ENCODE assay signal across 20 cellular contexts in the genomic region with DNA sequence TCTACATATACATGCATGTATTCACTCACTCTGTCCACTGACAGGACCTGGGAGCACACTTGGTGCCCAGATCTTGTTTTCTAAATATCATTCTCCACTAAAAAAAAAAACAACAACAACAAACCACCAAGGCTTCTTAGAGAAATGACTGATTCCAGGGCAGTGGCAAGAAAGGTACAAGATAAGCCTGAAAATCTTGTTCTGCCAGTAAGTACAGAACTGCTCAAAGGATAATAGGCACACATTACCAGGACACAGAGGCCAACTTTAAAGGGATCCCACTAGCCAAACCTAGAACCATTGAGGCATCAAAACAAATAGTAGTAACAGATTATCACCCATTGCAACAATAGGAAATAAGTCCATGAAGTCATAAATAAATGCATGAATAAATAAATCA. TPM values are rescaled to one million over a fixed set of nuclear protein-coding genes. Genes with fewer than 3 reads are reported as not detected.
"Had no signal": no experiment of that assay in that cellular context is flagged by ENCODE, and none has a peak within 500 bp of the region (broad histone marks: within the 10 kb centered on the region; RNA-seq: fewer than 3 reads in every experiment).

No MANE protein-coding gene starts in this region.

- H3K4me3 ChIP-seq: adrenal gland, hepatocyte, mucosa of descending colon, SJCRH30, tibial nerve, uterus had no signal

- H3K27me3 Mint-ChIP-seq: dendritic cell treated with granulocyte-macrophage colony-stimulating factor and Interleukin-4, amounts not matched to agents 40 ng/mL and 50 ng/mL, for 4 days; T-helper 17 cell had no signal

- H3K27ac ChIP-seq: adrenal gland, hepatocyte, SJCRH30, tibial nerve, uterus, WERI-Rb-1 had no signal

- H3K4me1 Mint-ChIP-seq: memory B cell, naive B cell, neural crest cell had no signal

- H3K79me2 ChIP-seq: hepatocyte had no signal

- H2AFZ ChIP-seq: hepatocyte had no signal

- H3K36me3 Mint-ChIP-seq: memory B cell, naive B cell had no signal

- H3K27me3 ChIP-seq: adrenal gland, hepatocyte, tibial nerve, uterus had no signal

- H3K4me3 Mint-ChIP-seq: dendritic cell treated with granulocyte-macrophage colony-stimulating factor and Interleukin-4, amounts not matched to agents 40 ng/mL and 50 ng/mL, for 4 days; memory B cell; naive B cell; neural crest cell; T-helper 17 cell had no signal

- H3K4me1 ChIP-seq: adrenal gland, SJCRH30, uterus had no signal

- H3K4me2 ChIP-seq: hepatocyte had no signal

- H3K27ac Mint-ChIP-seq: dendritic cell treated with granulocyte-macrophage colony-stimulating factor and Interleukin-4, amounts not matched to agents 40 ng/mL and 50 ng/mL, for 4 days; memory B cell; progenitor cell of endocrine pancreas had no signal

- H3K9me3 Mint-ChIP-seq: neural crest cell had no signal

- H3K9me3 ChIP-seq: adrenal gland, mucosa of descending colon, SJCRH30, tibial nerve, uterus had no signal

- DNase-seq: activated CD8-positive, alpha-beta memory T cell treated with anti-CD3 and anti-CD28 coated beads for 24 hours; activated gamma-delta T cell; adrenal gland; effector memory CD4-positive, alpha-beta T cell; foreskin fibroblast; mucosa of descending colon; naive B cell; SJCRH30; stimulated activated CD8-positive, alpha-beta memory T cell treated with anti-CD3 and anti-CD28 coated beads, Interleukin-4, amount 100 ng/mL, for 48 hours; stimulated activated naive CD4-positive, alpha-beta T cell; T-helper 17 cell; uterus; WERI-Rb-1 had no signal

- H3K36me3 ChIP-seq: adrenal gland, SJCRH30, tibial nerve, uterus, WERI-Rb-1 had no signal

RNA-seq across cellular contexts. Expression of a gene that starts 10.7 kb away (rescaled TPM):
- total RNA-seq: chondrocyte, neural crest cell, progenitor cell of endocrine pancreas, SJCRH30 had no signal

RNA-seq across cellular contexts. Expression of a gene that starts 40.5 kb away (rescaled TPM):
- total RNA-seq: chondrocyte, neural crest cell, progenitor cell of endocrine pancreas had no signal
